ENCODE assay signal across 1 cellular context in genomic region chr12:109093022-109093918, GRCh38.
TF ChIP-seq lines count a peak whose summit lies in the region.

ALKBH2 (minus strand) TSS chr12:109093472; CDS start chr12:109092786, 686 bp downstream.

TF ChIP-seq in IMR-90, 13 proteins besides CTCF, POLR2A, EP300 and RAD21 (continued from another document):
- TF ChIP-seq USF2 (IDR thresholded peaks at IDR 0.05; ENCODE audit: low read depth, low read length) = peak; percentile 59; the same call in 1 of the 2 replicates
